ENCODE assay signal across 11 cellular contexts in the genomic region with DNA sequence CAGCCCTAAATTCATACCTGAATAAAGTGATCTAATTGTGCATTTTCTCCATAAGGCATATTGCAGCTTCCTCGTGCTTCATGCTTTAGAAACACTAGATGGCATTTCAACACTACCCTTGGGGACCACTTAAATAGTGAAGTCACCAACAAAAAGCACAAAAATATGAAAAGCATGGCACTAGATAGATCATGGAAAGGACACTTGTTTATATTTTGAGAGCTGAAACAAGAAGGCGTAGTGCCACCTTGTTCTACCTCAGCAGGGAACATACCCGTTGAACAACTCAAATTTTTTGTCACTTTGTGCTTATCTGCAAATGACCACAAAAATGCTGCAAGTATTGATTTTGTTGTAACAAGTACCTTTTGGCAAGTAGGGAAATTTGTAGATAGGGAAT. TPM values are rescaled to one million over a fixed set of nuclear protein-coding genes. Genes with fewer than 3 reads are reported as not detected.
DNase-seq lines count a peak whose midpoint lies in the region; ATAC-seq, FAIRE-seq and TF ChIP-seq lines count a peak whose summit lies in the region.
"Had no signal": no experiment of that assay in that cellular context is flagged by ENCODE, and none has a peak within 500 bp of the region (broad histone marks: within the 10 kb centered on the region; RNA-seq: fewer than 3 reads in every experiment).

No MANE protein-coding gene starts in this region.

- intact Hi-C loops in activated CD4-positive, alpha-beta T cell treated with anti-CD3 and anti-CD28 coated beads for 36 hours (cut with DNase I, micrococcal nuclease), result no loop called here

- no peak overlapping the region for H3K27ac Mint-ChIP-seq in activated CD4-positive, alpha-beta T cell treated with anti-CD3 and anti-CD28 coated beads for 36 hours
- H3K27ac Mint-ChIP-seq: B cell; stimulated activated naive B cell treated with anti-CD40 and anti-IgM and Interleukin-4, amounts not matched to agents 10 μg/mL and 1 μg/mL and 100 μg/mL, for 72 hours had no signal

- no peak for TF ChIP-seq CTCF in tibial nerve (IDR thresholded peaks at IDR 0.05)

- 86 to 94% methylated on average over 3 of the region's 3 CpGs for WGBS in tibial nerve, 2 donors

- CTCF ChIA-PET in activated CD4-positive, alpha-beta T cell treated with anti-CD3 and anti-CD28 coated beads for 36 hours (lab: Charles Lee), result no interaction called here

- H3K27ac ChIP-seq in tibial nerve, result no peak overlapping the region

- H3K4me1 Mint-ChIP-seq in activated CD4-positive, alpha-beta T cell treated with anti-CD3 and anti-CD28 coated beads for 36 hours, result peaks cover 29% of the 10 kb centered on the region
- H3K4me1 Mint-ChIP-seq: B cell had no signal

- H3K27me3 ChIP-seq in tibial nerve, result no peaks in the 10 kb centered on the region

- no peaks in the 10 kb centered on the region for H3K9me3 Mint-ChIP-seq in activated CD4-positive, alpha-beta T cell treated with anti-CD3 and anti-CD28 coated beads for 36 hours (ENCODE audit: low read depth)
- H3K9me3 Mint-ChIP-seq: stimulated activated naive B cell treated with anti-CD40 and anti-IgM and Interleukin-4, amounts not matched to agents 10 μg/mL and 1 μg/mL and 100 μg/mL, for 72 hours had no signal

- ATAC-seq in left lobe of liver (peak; percentile 54), GM21576 (IDR thresholded peaks at IDR 0.05; ENCODE audit: unreplicated experiment) (no peak)
- no peak for ATAC-seq in activated CD4-positive, alpha-beta T cell treated with anti-CD3 and anti-CD28 coated beads for 36 hours
- ATAC-seq: stimulated activated naive B cell treated with anti-CD40 and anti-IgM and Interleukin-4, amounts not matched to agents 10 μg/mL and 1 μg/mL and 100 μg/mL, for 72 hours had no signal

- DNase-seq in DMS53 treated with DMSO at 0.1 percent for 48 hours (lab: John Stamatoyannopoulos, UW; ENCODE audit: unreplicated experiment) (peak; percentile 6), GM19239 (ENCODE audit: insufficient read length, low spot score) (no peak), OCI-M1 (lab: John Stamatoyannopoulos, UW) (peak; percentile 67), left lobe of liver (ENCODE audit: low spot score) (no peak), NCI-H2196 (lab: John Stamatoyannopoulos, UW; ENCODE audit: unreplicated experiment) (no peak), tibial nerve (ENCODE audit: low spot score in 2 of 2) (no peak)
- DNase-seq in activated CD4-positive, alpha-beta T cell treated with anti-CD3 and anti-CD28 coated beads for 36 hours, result no peak
- DNase-seq: MV-4-11; stimulated activated naive B cell treated with anti-CD40 and anti-IgM and Interleukin-4, amounts not matched to agents 10 μg/mL and 1 μg/mL and 100 μg/mL, for 72 hours had no signal

- H3K27me3 Mint-ChIP-seq in activated CD4-positive, alpha-beta T cell treated with anti-CD3 and anti-CD28 coated beads for 36 hours, result no peaks in the 10 kb centered on the region
- H3K27me3 Mint-ChIP-seq: B cell; stimulated activated naive B cell treated with anti-CD40 and anti-IgM and Interleukin-4, amounts not matched to agents 10 μg/mL and 1 μg/mL and 100 μg/mL, for 72 hours had no signal

- no peaks in the 10 kb centered on the region for H3K9me3 ChIP-seq in tibial nerve

- H3K4me3 ChIP-seq in tibial nerve, result no peak overlapping the region

- no peak for TF ChIP-seq EP300 in tibial nerve (IDR thresholded peaks at IDR 0.05)

- POLR2A ChIA-PET in activated CD4-positive, alpha-beta T cell treated with anti-CD3 and anti-CD28 coated beads for 36 hours (lab: Charles Lee), result no interaction called here

- no peak for TF ChIP-seq POLR2A in tibial nerve (IDR thresholded peaks at IDR 0.05)

- peak; percentile 45 for FAIRE-seq in GM19239 (lab: Jason Lieb, UNC)

- no peak overlapping the region for H3K4me3 Mint-ChIP-seq in activated CD4-positive, alpha-beta T cell treated with anti-CD3 and anti-CD28 coated beads for 36 hours
- H3K4me3 Mint-ChIP-seq: B cell; stimulated activated naive B cell treated with anti-CD40 and anti-IgM and Interleukin-4, amounts not matched to agents 10 μg/mL and 1 μg/mL and 100 μg/mL, for 72 hours had no signal

- no peaks in the 10 kb centered on the region for H3K4me1 ChIP-seq in tibial nerve

- H3K36me3 ChIP-seq in tibial nerve, result no peaks in the 10 kb centered on the region

- peaks cover 7% of the 10 kb centered on the region for H3K36me3 Mint-ChIP-seq in activated CD4-positive, alpha-beta T cell treated with anti-CD3 and anti-CD28 coated beads for 36 hours (ENCODE audit: low read depth)

RNA-seq across cellular contexts. Expression of a gene that starts 8.6 kb away (rescaled TPM):
- total RNA-seq in left lobe of liver, result 20.5 TPM
- total RNA-seq in activated CD4-positive, alpha-beta T cell treated with anti-CD3 and anti-CD28 coated beads for 36 hours, result 1 to 10 TPM; 7.7 to 8.2 TPM
- 10 to 100 TPM; 17.1 to 24.7 (median 20.6) TPM for total RNA-seq in tibial nerve

Comparison
In these comparisons a context has a peak if more than half of its experiments do, and no peak if none do; other contexts are left out.
1. DNase-seq: peak in DMS53 treated with DMSO at 0.1 percent for 48 hours (single experiment) and OCI-M1 (single experiment); none in GM19239 (single experiment), left lobe of liver (single experiment), activated CD4-positive, alpha-beta T cell treated with anti-CD3 and anti-CD28 coated beads for 36 hours (single experiment), NCI-H2196 (single experiment) and tibial nerve (0 of 2).